26 cellular contexts compared by ENCODE assay signal in the genomic region with DNA sequence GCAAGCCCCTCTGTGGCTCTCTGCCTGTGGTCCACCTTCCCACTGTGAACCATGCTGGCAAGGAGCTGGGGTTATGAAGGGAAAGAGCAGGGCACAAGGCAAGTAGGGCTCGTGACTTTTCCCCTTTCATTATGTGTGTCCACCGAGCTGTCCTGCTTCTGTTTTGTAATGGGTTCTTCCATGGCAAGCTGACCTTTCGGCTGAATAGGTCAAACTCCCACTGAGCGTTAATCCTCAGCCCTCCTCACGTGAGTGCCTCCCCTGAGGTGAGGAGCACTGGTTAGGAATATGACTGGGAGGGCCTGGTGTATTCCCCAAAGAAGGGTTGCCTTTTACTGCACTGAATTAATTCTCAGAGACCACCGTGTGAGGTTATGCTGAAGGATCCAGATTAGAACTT.
DNase-seq lines count a peak whose midpoint lies in the region; ATAC-seq, FAIRE-seq and TF ChIP-seq lines count a peak whose summit lies in the region.
"Had no signal": no experiment of that assay in that cellular context is flagged by ENCODE, and none has a peak within 500 bp of the region (broad histone marks: within the 10 kb centered on the region; RNA-seq: fewer than 3 reads in every experiment).

No MANE protein-coding gene starts in this region.

- no peaks in the 10 kb centered on the region for H3K36me3 Mint-ChIP-seq in stimulated activated memory B cell treated with anti-CD40 and anti-IgM and Interleukin-4, amounts not matched to agents 10 μg/mL and 1 μg/mL and 100 μg/mL, for 72 hours
- H3K36me3 Mint-ChIP-seq: CD4-positive, alpha-beta memory T cell had no signal

- DNase-seq in H1 (ENCODE audit: low read depth in 1 of 2, low spot score in 2 of 2), result no peak
- DNase-seq in mesenchymal stem cell, result no peak
- DNase-seq in NCI-H1092 treated with DMSO at 0.1 percent for 48 hours (lab: John Stamatoyannopoulos, UW), result no peak
- DNase-seq in H54 (ENCODE audit: insufficient read length, low spot score), result no peak
- DNase-seq: C1 segment of cervical spinal cord; CD4-positive, alpha-beta memory T cell; COR-L47; DMS53; GDM1; GOT3; KBM-7; MG63; NCI-H1417; NCI-H1694; NCI-H2029 treated with DMSO at 0.1 percent for 48 hours; NCI-H226; NCI-H510A; NCI-H69; SIG-M5 had no signal

- H3K27ac Mint-ChIP-seq in stimulated activated memory B cell treated with anti-CD40 and anti-IgM and Interleukin-4, amounts not matched to agents 10 μg/mL and 1 μg/mL and 100 μg/mL, for 72 hours, result no peak overlapping the region
- H3K27ac Mint-ChIP-seq: T-helper 1 cell treated with Interleukin-12 subunit alpha and Interleukin-12 subunit beta and Interleukin-4 antibody, amounts not matched to agents 30 μg/mL and 1 μg/mL, for 36 hours had no signal

- H3K27me3 Mint-ChIP-seq in stimulated activated memory B cell treated with anti-CD40 and anti-IgM and Interleukin-4, amounts not matched to agents 10 μg/mL and 1 μg/mL and 100 μg/mL, for 72 hours, result no peaks in the 10 kb centered on the region
- H3K27me3 Mint-ChIP-seq: CD4-positive, alpha-beta memory T cell had no signal

- H3K9ac ChIP-seq in H1 (replicated peaks in 1 of 4; ENCODE audit: extremely low read depth in 1 of 4, low read depth in 3 of 4, low read length in 3 of 4) (no peak overlapping the region), mesenchymal stem cell (ENCODE audit: low read length) (no peak overlapping the region)

- no peak overlapping the region for H3K4me3 ChIP-seq in HEK293 (ENCODE audit: low read depth, low read length)
- no peak overlapping the region for H3K4me3 ChIP-seq in H1 (ENCODE audit: extremely low read depth in 1 of 4, insufficient read depth in 2 of 4, low read depth in 3 of 4, low read length in 4 of 4)
- no peak overlapping the region for H3K4me3 ChIP-seq in mesenchymal stem cell (ENCODE audit: insufficient read depth in 1 of 2, low read depth in 1 of 2, low read length in 2 of 2)
- H3K4me3 ChIP-seq: GM12878, MG63, SK-N-MC had no signal

- H4K91ac ChIP-seq in H1 (replicated peaks; ENCODE audit: insufficient read length, low read length) (no peak overlapping the region), mesenchymal stem cell (ENCODE audit: low read length) (no peak overlapping the region)

- no peak overlapping the region for H4K5ac ChIP-seq in H1 (ENCODE audit: insufficient read length, low read depth, low read length)

- 57% methylated on average over 6 of the region's 6 CpGs; no CpG with 5 or more reads in 1 of the 2 experiments for WGBS in H1 (ENCODE audit: extremely low coverage in 1 of 2, insufficient coverage in 1 of 2, insufficient read length in 1 of 2, insufficient replicate concordance in 2 of 2, low coverage in 1 of 2, low lambda C conversion rate in 2 of 2, missing lambda C conversion rate in 1 of 2), 2 experiments
- 50% methylated on average over 6 of the region's 6 CpGs for WGBS in mesenchymal stem cell

- peak; percentile 20 for ATAC-seq in stimulated activated memory B cell treated with anti-CD40 and anti-IgM and Interleukin-4, amounts not matched to agents 10 μg/mL and 1 μg/mL and 100 μg/mL, for 72 hours
- no peak for ATAC-seq in GM18868 (IDR thresholded peaks at IDR 0.05; ENCODE audit: unreplicated experiment)
- ATAC-seq: GM12878, Panc1 had no signal

- peak overlapping the region; percentile 40; the same call in 1 of the 2 replicates for H2BK20ac ChIP-seq in H1 (ENCODE audit: low read length)

- H3K14ac ChIP-seq in H1 (ENCODE audit: insufficient read length), result no peak overlapping the region
- H3K14ac ChIP-seq in mesenchymal stem cell (ENCODE audit: low read length in 2 of 2), result no peak overlapping the region

- H3K36me3 ChIP-seq in HEK293 (ENCODE audit: control insufficient read depth in 2 of 2, insufficient read depth in 1 of 2, low read length in 2 of 2) (no peaks in the 10 kb centered on the region), H1 (ENCODE audit: control insufficient read depth in 2 of 4, insufficient read depth in 4 of 4, low read length in 3 of 4) (no peaks in the 10 kb centered on the region), mesenchymal stem cell (ENCODE audit: control insufficient read depth in 1 of 2, insufficient read depth in 2 of 2, low read depth in 1 of 2, low read length in 2 of 2) (no peaks in the 10 kb centered on the region)
- H3K36me3 ChIP-seq: MG63 had no signal

- no peak overlapping the region for H3K56ac ChIP-seq in H1 (replicated peaks; ENCODE audit: insufficient read length, low read depth, low read length)

- TF ChIP-seq CTCF in HEK293 (tag by site-specific recombination; IDR thresholded peaks at IDR 0.05) (no peak), H1 (IDR thresholded peaks at IDR 0.05; ENCODE audit: control extremely low read depth in 1 of 3, insufficient read depth in 1 of 3, low read depth in 1 of 3, low read length in 3 of 3) (no peak)

- H2BK5ac ChIP-seq in H1 (ENCODE audit: low read depth, low read length) (no peak overlapping the region), mesenchymal stem cell (ENCODE audit: low read depth, low read length, poor library complexity, severe bottlenecking) (no peak overlapping the region)

- H3K4me2 ChIP-seq in H1 (ENCODE audit: insufficient read depth in 1 of 2, low read depth in 2 of 2, low read length in 2 of 2), result peak overlapping the region; percentile 29; a peak in 2 of 4 replicates
- no peak overlapping the region for H3K4me2 ChIP-seq in mesenchymal stem cell (ENCODE audit: low read length, poor library complexity, severe bottlenecking)

- H2BK120ac ChIP-seq in H1 (replicated peaks; ENCODE audit: low read depth, low read length) (no peak overlapping the region), mesenchymal stem cell (ENCODE audit: low read depth, low read length) (no peak overlapping the region)

- H3K9me3 ChIP-seq in HEK293 (ENCODE audit: control insufficient read depth, insufficient read depth, low read depth, low read length) (no peaks in the 10 kb centered on the region), H1 (ENCODE audit: insufficient read depth in 2 of 2, low read depth in 1 of 2, low read length in 1 of 2) (no peaks in the 10 kb centered on the region), mesenchymal stem cell (ENCODE audit: control insufficient read depth, low read length) (no peaks in the 10 kb centered on the region)
- H3K9me3 ChIP-seq: MG63 had no signal

- H2BK15ac ChIP-seq in H1 (ENCODE audit: low read length) (0 out of 2 replicates have a peak overlapping the region, but pooled peaks have one; percentile 12), mesenchymal stem cell (ENCODE audit: low read depth, poor library complexity, severe bottlenecking) (peak overlapping the region; percentile 88)

- H3K23ac ChIP-seq in H1 (ENCODE audit: insufficient read length), result no peak overlapping the region
- H3K23ac ChIP-seq in mesenchymal stem cell (ENCODE audit: low read length in 2 of 2), result no peak overlapping the region

- H4K20me1 ChIP-seq in H1 (replicated peaks in 1 of 2; ENCODE audit: control insufficient read depth in 1 of 2, insufficient read depth in 2 of 2, low read length in 2 of 2), result no peaks in the 10 kb centered on the region

- H2AFZ ChIP-seq in H1 (ENCODE audit: low read length) (no peak overlapping the region), mesenchymal stem cell (ENCODE audit: low read depth, low read length) (no peak overlapping the region)

- POLR2A ChIA-PET in HEK293 (lab: Yijun Ruan, JAX), result no interaction called here
- POLR2A ChIA-PET in H1 (lab: Charles Lee; ENCODE audit: partially characterized antibody), result no interaction called here

- H3K4me3 Mint-ChIP-seq in stimulated activated memory B cell treated with anti-CD40 and anti-IgM and Interleukin-4, amounts not matched to agents 10 μg/mL and 1 μg/mL and 100 μg/mL, for 72 hours, result no peak overlapping the region
- H3K4me3 Mint-ChIP-seq: CD4-positive, alpha-beta memory T cell; T-helper 1 cell treated with Interleukin-12 subunit alpha and Interleukin-12 subunit beta and Interleukin-4 antibody, amounts not matched to agents 30 μg/mL and 1 μg/mL, for 36 hours had no signal

- no peak for TF ChIP-seq RAD21 in H1 (IDR thresholded peaks at IDR 0.05 in 1 of 2, conservative IDR thresholded peaks at IDR 0.05 in 1 of 2; ENCODE audit: low read depth in 2 of 2, low read length in 2 of 2)

- H3K4ac ChIP-seq in H1 (replicated peaks; ENCODE audit: insufficient read length, low read depth, low read length) (no peak overlapping the region), mesenchymal stem cell (ENCODE audit: low read depth in 1 of 2, low read length in 2 of 2) (no peak overlapping the region)

- H4K8ac ChIP-seq in H1 (ENCODE audit: extremely low read depth, insufficient read depth, low read length) (no peak overlapping the region), mesenchymal stem cell (ENCODE audit: low read length) (peak overlapping the region; percentile 66)

- no peak for TF ChIP-seq POLR2A in H1 (IDR thresholded peaks at IDR 0.05; ENCODE audit: control extremely low read depth in 1 of 2, low read depth in 2 of 2, low read length in 2 of 2)
- no peak for TF ChIP-seq POLR2A in H54 (IDR thresholded peaks at IDR 0.05; ENCODE audit: low read depth, low read length)

- H3K79me1 ChIP-seq in H1 (ENCODE audit: low read depth, low read length), result no peaks in the 10 kb centered on the region
- no peaks in the 10 kb centered on the region for H3K79me1 ChIP-seq in mesenchymal stem cell (replicated peaks; ENCODE audit: low read length, poor library complexity, severe bottlenecking)

- no peak overlapping the region for H3K27ac ChIP-seq in HEK293 (ENCODE audit: extremely low read depth, low read depth, low read length)
- no peak overlapping the region for H3K27ac ChIP-seq in H1 (ENCODE audit: low read depth, low read length)
- H3K27ac ChIP-seq in mesenchymal stem cell (ENCODE audit: low read length, poor library complexity, severe bottlenecking), result no peak overlapping the region
- H3K27ac ChIP-seq: SK-N-MC had no signal

- peak overlapping the region; percentile 71; the same call in 1 of the 2 replicates for H2BK12ac ChIP-seq in H1 (ENCODE audit: low read depth, low read length)
- H2BK12ac ChIP-seq in mesenchymal stem cell (ENCODE audit: low read length in 2 of 2), result peak overlapping the region in 1 of 2 experiments; percentile 23

- H3K18ac ChIP-seq in H1 (ENCODE audit: extremely low read depth, low read length) (peak overlapping the region; percentile 6; the same call in 1 of the 2 replicates), mesenchymal stem cell (ENCODE audit: low read depth in 1 of 2, low read length in 2 of 2) (peak overlapping the region in 1 of 2 experiments; percentile 72)

- CTCF ChIA-PET in HEK293 (lab: Yijun Ruan, JAX) (no interaction called here), H1 (lab: Charles Lee; ENCODE audit: partially characterized antibody) (no interaction called here)

- H3K4me1 ChIP-seq in HEK293 (ENCODE audit: control insufficient read depth, insufficient read depth, low read length), result peaks cover 11% of the 10 kb centered on the region; the same call in 1 of the 2 replicates
- H3K4me1 ChIP-seq in H1 (replicated peaks in 1 of 4; ENCODE audit: control insufficient read depth in 3 of 4, insufficient read depth in 4 of 4, low read length in 3 of 4), result peaks cover 2 to 11% (median 7%) of the 10 kb centered on the region in 4 experiments
- peaks cover 3% of the 10 kb centered on the region for H3K4me1 ChIP-seq in mesenchymal stem cell (ENCODE audit: control insufficient read depth, insufficient read depth, low read depth, low read length)

- no peak for TF ChIP-seq EP300 in H1 (IDR thresholded peaks at IDR 0.05; ENCODE audit: borderline replicate concordance in 1 of 2, low read depth in 2 of 2, low read length in 2 of 2)

- H3K9me3 Mint-ChIP-seq in stimulated activated memory B cell treated with anti-CD40 and anti-IgM and Interleukin-4, amounts not matched to agents 10 μg/mL and 1 μg/mL and 100 μg/mL, for 72 hours, result no peaks in the 10 kb centered on the region
- H3K9me3 Mint-ChIP-seq: T-helper 1 cell treated with Interleukin-12 subunit alpha and Interleukin-12 subunit beta and Interleukin-4 antibody, amounts not matched to agents 30 μg/mL and 1 μg/mL, for 36 hours had no signal

- no peaks in the 10 kb centered on the region for H3K27me3 ChIP-seq in H1 (replicated peaks in 1 of 4; ENCODE audit: control insufficient read depth in 3 of 4, extremely low read depth in 1 of 4, insufficient read depth in 3 of 4, low read length in 3 of 4)
- H3K27me3 ChIP-seq in mesenchymal stem cell (ENCODE audit: control insufficient read depth in 1 of 2, insufficient read depth in 1 of 2, low read length in 2 of 2), result no peaks in the 10 kb centered on the region
- H3K27me3 ChIP-seq: MG63 had no signal

- H2AK5ac ChIP-seq in H1 (ENCODE audit: low read depth, low read length) (no peak overlapping the region), mesenchymal stem cell (ENCODE audit: low read length, severe bottlenecking) (no peak overlapping the region)

- no peaks in the 10 kb centered on the region for H3K4me1 Mint-ChIP-seq in stimulated activated memory B cell treated with anti-CD40 and anti-IgM and Interleukin-4, amounts not matched to agents 10 μg/mL and 1 μg/mL and 100 μg/mL, for 72 hours
- H3K4me1 Mint-ChIP-seq: CD4-positive, alpha-beta memory T cell had no signal

- FAIRE-seq in H1 (lab: Jason Lieb, UNC), result no peak
- FAIRE-seq in H54 (lab: Jason Lieb, UNC), result no peak
- FAIRE-seq: GM12878 had no signal

- H3K23me2 ChIP-seq in H1 (ENCODE audit: low read depth, low read length), result no peaks in the 10 kb centered on the region

- H3K79me2 ChIP-seq in H1 (ENCODE audit: control insufficient read depth in 1 of 2, insufficient read depth in 2 of 2, low read length in 2 of 2), result no peaks in the 10 kb centered on the region
